Comparison of ENCODE assay signal across 24 cellular contexts in the genomic region with DNA sequence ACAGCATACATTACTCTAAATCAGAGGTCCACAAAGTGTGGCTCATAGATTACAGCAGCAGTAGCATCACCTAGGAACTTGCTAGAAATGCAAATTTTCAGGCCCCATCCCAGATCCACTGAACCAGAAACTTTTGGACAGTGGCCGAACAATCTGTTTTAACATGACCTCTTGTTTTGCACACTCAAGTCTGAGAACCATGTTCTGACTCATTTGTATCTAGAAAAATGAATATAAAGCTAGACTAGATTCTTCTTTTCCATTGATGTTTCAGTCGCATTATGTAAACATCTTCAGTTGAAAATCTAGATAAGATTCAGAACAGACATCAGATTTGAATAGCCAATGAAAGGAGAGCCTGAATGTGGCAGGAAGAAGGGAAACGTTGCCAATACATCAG.
DNase-seq lines count a peak whose midpoint lies in the region; ATAC-seq and TF ChIP-seq lines count a peak whose summit lies in the region.
"Had no signal": no experiment of that assay in that cellular context is flagged by ENCODE, and none has a peak within 500 bp of the region (broad histone marks: within the 10 kb centered on the region; RNA-seq: fewer than 3 reads in every experiment).

No MANE protein-coding gene starts in this region.

- TF ChIP-seq CTCF in SK-N-SH (IDR thresholded peaks at IDR 0.05) (no peak), thyroid gland (IDR thresholded peaks at IDR 0.05) (no peak)

- no peak overlapping the region for H3K9ac ChIP-seq in SK-N-SH

- H3K79me2 ChIP-seq in SK-N-SH (ENCODE audit: insufficient read depth) = no peaks in the 10 kb centered on the region

- H3F3A ChIP-seq in SK-N-SH (replicated peaks; ENCODE audit: insufficient read depth) = no peaks in the 10 kb centered on the region

- no peak for ATAC-seq in SK-N-SH treated with all-trans-retinoic acid at 6 μM for 48 hours
- ATAC-seq in HG02885 (IDR thresholded peaks at IDR 0.05; ENCODE audit: poor library complexity, unreplicated experiment) = peak; percentile 59
- ATAC-seq: HepG2, Panc1 had no signal

- no peak for TF ChIP-seq RAD21 in SK-N-SH (IDR thresholded peaks at IDR 0.05; ENCODE audit: low read length)

- peaks cover 0 to 8% of the 10 kb centered on the region in 2 experiments; a peak in 2 of 4 replicates for H3K4me1 ChIP-seq in SK-N-SH (ENCODE audit: control insufficient read depth in 1 of 2, insufficient read depth in 2 of 2, low read depth in 1 of 2, low read length in 1 of 2)
- H3K4me1 ChIP-seq in thyroid gland = peaks cover 0 to 7% of the 10 kb centered on the region in 2 donors
- H3K4me1 ChIP-seq: adrenal gland had no signal

- no peaks in the 10 kb centered on the region for H3K9me2 ChIP-seq in SK-N-SH

- TF ChIP-seq POLR2A in thyroid gland (IDR thresholded peaks at IDR 0.05) = no peak

- no peak for TF ChIP-seq EP300 in SK-N-SH (IDR thresholded peaks at IDR 0.05; ENCODE audit: borderline replicate concordance in 1 of 2, low read depth in 1 of 2, low read length in 1 of 2)

- no peaks in the 10 kb centered on the region for H4K20me1 ChIP-seq in SK-N-SH (ENCODE audit: insufficient read depth)

- WGBS in SK-N-SH (ENCODE audit: low lambda C conversion rate) = 59% methylated on average over 3 of the region's 3 CpGs
- WGBS in thyroid gland, 2 donors = 50 to 53% methylated on average over 3 of the region's 3 CpGs

- no peaks in the 10 kb centered on the region for H3K27me3 ChIP-seq in SK-N-SH (ENCODE audit: insufficient read depth)
- H3K27me3 ChIP-seq in thyroid gland = no peaks in the 10 kb centered on the region
- H3K27me3 ChIP-seq: adrenal gland had no signal

- peak overlapping the region; percentile 52; the same call in 1 of the 2 replicates for H2AFZ ChIP-seq in SK-N-SH (ENCODE audit: low read depth)

- no peak overlapping the region for H3K4me2 ChIP-seq in SK-N-SH

- no peaks in the 10 kb centered on the region for H3K36me3 ChIP-seq in SK-N-SH (replicated peaks in 1 of 2; ENCODE audit: control insufficient read depth in 1 of 2, insufficient read depth in 2 of 2, low read length in 1 of 2)
- no peaks in the 10 kb centered on the region for H3K36me3 ChIP-seq in thyroid gland
- H3K36me3 ChIP-seq: adrenal gland, left ventricle myocardium inferior had no signal

- CTCF ChIA-PET in SK-N-SH (lab: Yijun Ruan, JAX) = no interaction called here

- H3K4me3 ChIP-seq in SK-N-SH (ENCODE audit: low read depth in 2 of 2, low read length in 1 of 2) (no peak overlapping the region), thyroid gland (replicated peaks in 1 of 3) (no peak overlapping the region)
- H3K4me3 ChIP-seq: adrenal gland, left ventricle myocardium inferior had no signal

- POLR2A ChIA-PET in SK-N-SH (lab: Yijun Ruan, JAX) = no interaction called here

- no peak for DNase-seq in SK-N-SH
- peak; percentile 42 to 71 for DNase-seq in NCI-H446 (lab: John Stamatoyannopoulos, UW)
- peak; percentile 29 to 40 for DNase-seq in thyroid gland
- DNase-seq in D341Med (ENCODE audit: low spot score) = no peak
- DNase-seq in NCI-H226 = no peak
- no peak for DNase-seq in NK-92 (lab: John Stamatoyannopoulos, UW; ENCODE audit: unreplicated experiment)
- DNase-seq: activated CD4-positive, alpha-beta T cell treated with anti-CD3 and anti-CD28 coated beads, Interleukin-2, amount 10 ng/mL, durations not matched to agents 24 days and 14 days; activated T-cell treated with anti-CD3 and anti-CD28 coated beads, Interleukin-2, amount 50 U/mL, for 24 hours; adrenal gland; CD4-positive, alpha-beta T cell; EL; GOT3; HFFc6; Kasumi-1; left ventricle myocardium inferior; MV-4-11; NCI-H146; NCI-H526; SHP77 had no signal

- no peak overlapping the region; a peak in 1 of 4 replicates for H3K27ac ChIP-seq in SK-N-SH (ENCODE audit: low read depth in 2 of 2, low read length in 1 of 2)
- H3K27ac ChIP-seq in thyroid gland = no peak overlapping the region
- H3K27ac ChIP-seq: 22Rv1, adrenal gland, left ventricle myocardium inferior had no signal

- H3K9me3 ChIP-seq in SK-N-SH (no peaks in the 10 kb centered on the region), thyroid gland (no peaks in the 10 kb centered on the region)
- H3K9me3 ChIP-seq: adrenal gland, left ventricle myocardium inferior had no signal

- intact Hi-C loops in thyroid gland (cut with DNase I) = no loop called here

TF ChIP-seq in SK-N-SH, 30 proteins besides CTCF, POLR2A, EP300 and RAD21:
- TF ChIP-seq NRF1 (IDR thresholded peaks at IDR 0.05; ENCODE audit: low read depth, low read length) = no peak
- no peak for TF ChIP-seq RFX5 (IDR thresholded peaks at IDR 0.05; ENCODE audit: low read length)
- no peak for TF ChIP-seq FOSL2 (IDR thresholded peaks at IDR 0.05; ENCODE audit: borderline replicate concordance, low read depth)
- TF ChIP-seq REST (IDR thresholded peaks at IDR 0.05; ENCODE audit: low read depth, low read length) = no peak
- TF ChIP-seq RCOR1 (IDR thresholded peaks at IDR 0.05; ENCODE audit: low read length) = no peak
- TF ChIP-seq YY1 (IDR thresholded peaks at IDR 0.05; ENCODE audit: low read depth) = no peak
- TF ChIP-seq RXRA (IDR thresholded peaks at IDR 0.05; ENCODE audit: borderline replicate concordance, low read depth) = no peak
- TF ChIP-seq CHD2 (IDR thresholded peaks at IDR 0.05; ENCODE audit: low read length, partially characterized antibody) = no peak
- TF ChIP-seq GATA2 (CRISPR knock-in tag; IDR thresholded peaks at IDR 0.05) = no peak
- no peak for TF ChIP-seq JUND (IDR thresholded peaks at IDR 0.05)
TF ChIP-seq in SK-N-SH: peak in this region for 0.

TF ChIP-seq in SK-N-SH treated with all-trans-retinoic acid at 6 μM for 48 hours, 23 proteins besides CTCF, POLR2A, EP300 and RAD21:
- TF ChIP-seq ARNTL (CRISPR knock-in tag; IDR thresholded peaks at IDR 0.05; ENCODE audit: borderline replicate concordance, low read depth) = no peak
- no peak for TF ChIP-seq CREB5 (CRISPR knock-in tag; IDR thresholded peaks at IDR 0.05; ENCODE audit: low read depth)
- TF ChIP-seq, protein P1, sequence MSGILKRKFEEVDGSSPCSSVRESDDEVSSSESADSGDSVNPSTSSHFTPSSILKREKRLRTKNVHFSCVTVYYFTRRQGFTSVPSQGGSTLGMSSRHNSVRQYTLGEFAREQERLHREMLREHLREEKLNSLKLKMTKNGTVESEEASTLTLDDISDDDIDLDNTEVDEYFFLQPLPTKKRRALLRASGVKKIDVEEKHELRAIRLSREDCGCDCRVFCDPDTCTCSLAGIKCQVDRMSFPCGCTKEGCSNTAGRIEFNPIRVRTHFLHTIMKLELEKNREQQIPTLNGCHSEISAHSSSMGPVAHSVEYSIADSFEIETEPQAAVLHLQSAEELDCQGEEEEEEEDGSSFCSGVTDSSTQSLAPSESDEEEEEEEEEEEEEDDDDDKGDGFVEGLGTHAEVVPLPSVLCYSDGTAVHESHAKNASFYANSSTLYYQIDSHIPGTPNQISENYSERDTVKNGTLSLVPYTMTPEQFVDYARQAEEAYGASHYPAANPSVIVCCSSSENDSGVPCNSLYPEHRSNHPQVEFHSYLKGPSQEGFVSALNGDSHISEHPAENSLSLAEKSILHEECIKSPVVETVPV (CRISPR knock-in tag; IDR thresholded peaks at IDR 0.05) = no peak
- TF ChIP-seq POU6F1 (CRISPR knock-in tag; IDR thresholded peaks at IDR 0.05; ENCODE audit: borderline replicate concordance, low read depth) = no peak

Comparison
In these comparisons a context has a peak if more than half of its experiments do, and no peak if none do; other contexts are left out.
1. DNase-seq: peak in NCI-H446 (2 of 2) and thyroid gland (2 of 2); none in SK-N-SH (single experiment), D341Med (single experiment), NCI-H226 (single experiment) and NK-92 (single experiment).